20 cellular contexts compared by ENCODE assay signal in the genomic region with DNA sequence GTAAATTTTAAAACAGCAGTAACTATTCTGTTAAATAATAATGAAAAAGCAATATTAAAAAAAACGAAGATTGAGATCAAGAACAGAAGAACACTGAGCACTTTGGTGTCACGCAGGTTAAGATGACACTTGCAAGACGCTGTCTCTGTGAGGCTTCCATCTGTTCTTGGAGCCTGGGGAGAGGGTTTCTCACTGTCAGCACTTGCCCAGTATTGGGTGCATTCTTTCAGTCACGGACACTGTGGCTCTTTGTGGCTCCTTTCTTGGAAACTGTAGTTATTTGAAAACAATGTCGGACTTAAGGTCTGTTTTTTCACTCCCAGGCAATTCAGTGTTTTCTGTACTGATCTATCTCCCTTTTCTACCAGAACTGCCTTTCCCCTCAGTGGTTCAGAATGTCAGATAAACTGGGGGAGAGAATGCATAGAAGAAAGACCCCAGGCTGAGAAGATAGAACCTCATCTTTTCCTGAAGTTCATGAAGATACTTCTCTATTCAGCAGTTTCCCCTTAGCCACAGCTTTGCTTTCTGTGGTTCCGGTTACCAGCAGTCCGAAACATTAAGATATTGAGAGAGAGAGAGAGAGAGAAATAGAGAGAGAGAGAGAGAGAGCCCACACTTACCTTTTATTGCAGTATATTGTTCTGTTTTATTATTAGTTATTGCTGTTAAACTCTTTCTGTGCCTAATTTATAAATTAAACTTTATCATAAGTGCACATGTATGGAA.
"Had no signal": no experiment of that assay in that cellular context is flagged by ENCODE, and none has a peak within 500 bp of the region (broad histone marks: within the 10 kb centered on the region; RNA-seq: fewer than 3 reads in every experiment).

No MANE protein-coding gene starts in this region.

- ATAC-seq: effector memory CD8-positive, alpha-beta T cell; gastrocnemius medialis; left lobe of liver; mucosa of descending colon; natural killer cell treated with Interleukin-12 subunit alpha and Interleukin-12 subunit beta and Interleukin-15 and Interleukin-18, amount 100 ng/mL, for 72 hours; right lobe of liver; stimulated activated naive CD8-positive, alpha-beta T cell treated with anti-CD3 and anti-CD28 coated beads, Interleukin-15, amount 100 ng/mL, for 72 hours; upper lobe of right lung had no signal

- DNase-seq: cortex of kidney; effector memory CD8-positive, alpha-beta T cell; erythroblast; gastrocnemius medialis; head of caudate nucleus; mesenchymal stem cell; mucosa of descending colon; naive B cell; right lobe of liver; small intestine; stimulated activated CD4-positive, alpha-beta T cell treated with anti-CD3 and anti-CD28 coated beads, Interleukin-15, amount 100 ng/mL, for 24 hours; stimulated activated CD4-positive, alpha-beta T cell treated with anti-CD3 and anti-CD28 coated beads, Interleukin-2, amount 100 ng/mL, for 48 hours; stimulated activated CD8-positive, alpha-beta memory T cell treated with anti-CD3 and anti-CD28 coated beads, Interleukin-4, amount 100 ng/mL, for 48 hours; stimulated activated naive CD4-positive, alpha-beta T cell; stimulated activated naive CD8-positive, alpha-beta T cell treated with anti-CD3 and anti-CD28 coated beads, Interleukin-15, amount 100 ng/mL, for 72 hours; transverse colon; upper lobe of right lung; uterus had no signal
